1 cellular context compared by ENCODE assay signal in the genomic region with DNA sequence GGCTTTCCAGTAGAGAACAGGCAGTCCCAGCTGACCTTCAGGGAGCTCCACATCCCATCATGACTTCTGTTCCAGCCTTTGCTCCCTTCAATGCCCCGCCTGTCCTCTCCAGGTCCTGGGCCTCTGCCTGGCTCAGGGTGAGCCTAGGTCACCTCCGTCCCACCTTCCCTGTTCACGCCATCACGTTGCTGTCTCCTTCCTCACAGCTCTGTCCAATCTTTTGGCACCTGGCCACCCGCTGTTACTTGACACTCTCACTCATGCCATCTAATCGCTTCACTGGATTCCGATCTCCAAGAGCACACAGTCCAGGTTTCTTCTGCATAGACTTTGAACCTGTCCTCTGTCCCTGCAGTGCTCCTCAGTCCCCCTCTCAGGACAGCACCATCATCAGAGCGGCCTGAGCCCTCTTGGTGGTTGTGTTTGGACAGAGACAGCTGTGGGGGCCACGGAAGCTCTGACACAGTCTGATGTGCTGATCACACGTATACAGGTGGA.
TF ChIP-seq lines count a peak whose summit lies in the region.

No MANE protein-coding gene starts in this region.

TF ChIP-seq in HepG2, 621 proteins besides CTCF, POLR2A, EP300 and RAD21 (continued from another document and continues in another):
- TF ChIP-seq CSRNP2 (CRISPR knock-in tag; conservative IDR thresholded peaks at IDR 0.05; ENCODE audit: low read depth) (no peak; the same call in 1 of the 2 replicates), ZNF567 (CRISPR knock-in tag; IDR thresholded peaks at IDR 0.05; ENCODE audit: borderline replicate concordance) (no peak), ZNF773 (CRISPR knock-in tag; IDR thresholded peaks at IDR 0.05; ENCODE audit: borderline replicate concordance) (no peak), ZNF44 (CRISPR knock-in tag; IDR thresholded peaks at IDR 0.05) (peak; percentile 87; the same call in 1 of the 2 replicates), ZNF143 (CRISPR knock-in tag; IDR thresholded peaks at IDR 0.05) (peak; percentile 37; the same call in 1 of the 2 replicates), IRX3 (CRISPR knock-in tag; IDR thresholded peaks at IDR 0.05; ENCODE audit: borderline replicate concordance, low read depth) (no peak; the same call in 1 of the 2 replicates), PHF8 (CRISPR knock-in tag; IDR thresholded peaks at IDR 0.05) (no peak), EED (CRISPR knock-in tag; IDR thresholded peaks at IDR 0.05) (peak; percentile 89; the same call in 1 of the 2 replicates), NFE2L2 (IDR thresholded peaks at IDR 0.05; ENCODE audit: low read length) (no peak), MYPOP (CRISPR knock-in tag; IDR thresholded peaks at IDR 0.05) (no peak), MATR3 (CRISPR knock-in tag; IDR thresholded peaks at IDR 0.05) (no peak), ZNF160 (CRISPR knock-in tag; IDR thresholded peaks at IDR 0.05) (0 out of 2 replicates have a peak, but pooled peaks have one; percentile 13), PHF5A (CRISPR knock-in tag; IDR thresholded peaks at IDR 0.05; ENCODE audit: low read depth, unreplicated experiment) (no peak), KDM1A (CRISPR knock-in tag; IDR thresholded peaks at IDR 0.05) (peak; percentile 85; the same call in 1 of the 2 replicates), SNAI1 (CRISPR knock-in tag; IDR thresholded peaks at IDR 0.05; ENCODE audit: borderline replicate concordance) (no peak), ETS1 (CRISPR knock-in tag; IDR thresholded peaks at IDR 0.05) (no peak), SMARCC2 (IDR thresholded peaks at IDR 0.05) (no peak), ZNF713 (CRISPR knock-in tag; IDR thresholded peaks at IDR 0.05) (no peak), FIP1L1 (IDR thresholded peaks at IDR 0.05; ENCODE audit: borderline replicate concordance, insufficient read depth, low read depth, low read length) (no peak), FOXK1 (CRISPR knock-in tag; IDR thresholded peaks at IDR 0.05; ENCODE audit: borderline replicate concordance, low read depth) (peak; percentile 23; the same call in 1 of the 2 replicates), ZBTB8A (CRISPR knock-in tag; IDR thresholded peaks at IDR 0.05; ENCODE audit: borderline replicate concordance, low read depth) (no peak), CBX2 (IDR thresholded peaks at IDR 0.05; ENCODE audit: low read depth, low read length) (no peak), CBX2 (CRISPR knock-in tag; IDR thresholded peaks at IDR 0.05; ENCODE audit: low read depth) (no peak), TCF12 (IDR thresholded peaks at IDR 0.05) (no peak), TCF12 (CRISPR knock-in tag; IDR thresholded peaks at IDR 0.05) (no peak), RBM39 (IDR thresholded peaks at IDR 0.05; ENCODE audit: low read depth, low read length, poor library complexity, severe bottlenecking) (no peak), BORCS8-MEF2B (CRISPR knock-in tag; IDR thresholded peaks at IDR 0.05) (peak; percentile 80; the same call in 1 of the 2 replicates), ZNF614 (CRISPR knock-in tag; IDR thresholded peaks at IDR 0.05; ENCODE audit: borderline replicate concordance) (peak; percentile 86), CBFB (CRISPR knock-in tag; IDR thresholded peaks at IDR 0.05) (no peak; the same call in 1 of the 2 replicates), ZNF468 (CRISPR knock-in tag; IDR thresholded peaks at IDR 0.05) (no peak), SP5 (CRISPR knock-in tag; IDR thresholded peaks at IDR 0.05; ENCODE audit: borderline replicate concordance, low read depth) (no peak), SMAD1 (CRISPR knock-in tag; IDR thresholded peaks at IDR 0.05; ENCODE audit: borderline replicate concordance, low read depth) (peak; percentile 91; the same call in 1 of the 2 replicates), JARID2 (CRISPR knock-in tag; IDR thresholded peaks at IDR 0.05; ENCODE audit: insufficient replicate concordance) (no peak), HDAC6 (IDR thresholded peaks at IDR 0.05; ENCODE audit: low read depth, low read length) (no peak), HES4 (CRISPR knock-in tag; IDR thresholded peaks at IDR 0.05; ENCODE audit: borderline replicate concordance) (no peak), ZNF724P (CRISPR knock-in tag; IDR thresholded peaks at IDR 0.05; ENCODE audit: borderline replicate concordance) (0 out of 2 replicates have a peak, but pooled peaks have one; percentile 37), ZNF782 (CRISPR knock-in tag; IDR thresholded peaks at IDR 0.05; ENCODE audit: borderline replicate concordance) (no peak), PLSCR1 (CRISPR knock-in tag; IDR thresholded peaks at IDR 0.05; ENCODE audit: borderline replicate concordance) (no peak), ZNF205 (CRISPR knock-in tag; IDR thresholded peaks at IDR 0.05) (peak; percentile 77; the same call in 1 of the 2 replicates), HOXD1 (CRISPR knock-in tag; IDR thresholded peaks at IDR 0.05) (no peak), ZNF768 (CRISPR knock-in tag; IDR thresholded peaks at IDR 0.05) (peak; percentile 73; the same call in 1 of the 2 replicates), ZNF780A (CRISPR knock-in tag; IDR thresholded peaks at IDR 0.05) (peak; percentile 87), SMC3 (IDR thresholded peaks at IDR 0.05; ENCODE audit: low read length) (peak; percentile 31; the same call in 1 of the 2 replicates), FOXM1 (CRISPR knock-in tag; IDR thresholded peaks at IDR 0.05) (no peak), ZNF34 (CRISPR knock-in tag; IDR thresholded peaks at IDR 0.05; ENCODE audit: borderline replicate concordance) (no peak)
- TF ChIP-seq, protein P1, sequence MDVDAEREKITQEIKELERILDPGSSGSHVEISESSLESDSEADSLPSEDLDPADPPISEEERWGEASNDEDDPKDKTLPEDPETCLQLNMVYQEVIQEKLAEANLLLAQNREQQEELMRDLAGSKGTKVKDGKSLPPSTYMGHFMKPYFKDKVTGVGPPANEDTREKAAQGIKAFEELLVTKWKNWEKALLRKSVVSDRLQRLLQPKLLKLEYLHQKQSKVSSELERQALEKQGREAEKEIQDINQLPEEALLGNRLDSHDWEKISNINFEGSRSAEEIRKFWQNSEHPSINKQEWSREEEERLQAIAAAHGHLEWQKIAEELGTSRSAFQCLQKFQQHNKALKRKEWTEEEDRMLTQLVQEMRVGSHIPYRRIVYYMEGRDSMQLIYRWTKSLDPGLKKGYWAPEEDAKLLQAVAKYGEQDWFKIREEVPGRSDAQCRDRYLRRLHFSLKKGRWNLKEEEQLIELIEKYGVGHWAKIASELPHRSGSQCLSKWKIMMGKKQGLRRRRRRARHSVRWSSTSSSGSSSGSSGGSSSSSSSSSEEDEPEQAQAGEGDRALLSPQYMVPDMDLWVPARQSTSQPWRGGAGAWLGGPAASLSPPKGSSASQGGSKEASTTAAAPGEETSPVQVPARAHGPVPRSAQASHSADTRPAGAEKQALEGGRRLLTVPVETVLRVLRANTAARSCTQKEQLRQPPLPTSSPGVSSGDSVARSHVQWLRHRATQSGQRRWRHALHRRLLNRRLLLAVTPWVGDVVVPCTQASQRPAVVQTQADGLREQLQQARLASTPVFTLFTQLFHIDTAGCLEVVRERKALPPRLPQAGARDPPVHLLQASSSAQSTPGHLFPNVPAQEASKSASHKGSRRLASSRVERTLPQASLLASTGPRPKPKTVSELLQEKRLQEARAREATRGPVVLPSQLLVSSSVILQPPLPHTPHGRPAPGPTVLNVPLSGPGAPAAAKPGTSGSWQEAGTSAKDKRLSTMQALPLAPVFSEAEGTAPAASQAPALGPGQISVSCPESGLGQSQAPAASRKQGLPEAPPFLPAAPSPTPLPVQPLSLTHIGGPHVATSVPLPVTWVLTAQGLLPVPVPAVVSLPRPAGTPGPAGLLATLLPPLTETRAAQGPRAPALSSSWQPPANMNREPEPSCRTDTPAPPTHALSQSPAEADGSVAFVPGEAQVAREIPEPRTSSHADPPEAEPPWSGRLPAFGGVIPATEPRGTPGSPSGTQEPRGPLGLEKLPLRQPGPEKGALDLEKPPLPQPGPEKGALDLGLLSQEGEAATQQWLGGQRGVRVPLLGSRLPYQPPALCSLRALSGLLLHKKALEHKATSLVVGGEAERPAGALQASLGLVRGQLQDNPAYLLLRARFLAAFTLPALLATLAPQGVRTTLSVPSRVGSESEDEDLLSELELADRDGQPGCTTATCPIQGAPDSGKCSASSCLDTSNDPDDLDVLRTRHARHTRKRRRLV (CRISPR knock-in tag; IDR thresholded peaks at IDR 0.05) = no peak
- TF ChIP-seq, protein P2, sequence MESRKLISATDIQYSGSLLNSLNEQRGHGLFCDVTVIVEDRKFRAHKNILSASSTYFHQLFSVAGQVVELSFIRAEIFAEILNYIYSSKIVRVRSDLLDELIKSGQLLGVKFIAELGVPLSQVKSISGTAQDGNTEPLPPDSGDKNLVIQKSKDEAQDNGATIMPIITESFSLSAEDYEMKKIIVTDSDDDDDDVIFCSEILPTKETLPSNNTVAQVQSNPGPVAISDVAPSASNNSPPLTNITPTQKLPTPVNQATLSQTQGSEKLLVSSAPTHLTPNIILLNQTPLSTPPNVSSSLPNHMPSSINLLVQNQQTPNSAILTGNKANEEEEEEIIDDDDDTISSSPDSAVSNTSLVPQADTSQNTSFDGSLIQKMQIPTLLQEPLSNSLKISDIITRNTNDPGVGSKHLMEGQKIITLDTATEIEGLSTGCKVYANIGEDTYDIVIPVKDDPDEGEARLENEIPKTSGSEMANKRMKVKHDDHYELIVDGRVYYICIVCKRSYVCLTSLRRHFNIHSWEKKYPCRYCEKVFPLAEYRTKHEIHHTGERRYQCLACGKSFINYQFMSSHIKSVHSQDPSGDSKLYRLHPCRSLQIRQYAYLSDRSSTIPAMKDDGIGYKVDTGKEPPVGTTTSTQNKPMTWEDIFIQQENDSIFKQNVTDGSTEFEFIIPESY (CRISPR knock-in tag; IDR thresholded peaks at IDR 0.05) = no peak
- TF ChIP-seq, protein P3, sequence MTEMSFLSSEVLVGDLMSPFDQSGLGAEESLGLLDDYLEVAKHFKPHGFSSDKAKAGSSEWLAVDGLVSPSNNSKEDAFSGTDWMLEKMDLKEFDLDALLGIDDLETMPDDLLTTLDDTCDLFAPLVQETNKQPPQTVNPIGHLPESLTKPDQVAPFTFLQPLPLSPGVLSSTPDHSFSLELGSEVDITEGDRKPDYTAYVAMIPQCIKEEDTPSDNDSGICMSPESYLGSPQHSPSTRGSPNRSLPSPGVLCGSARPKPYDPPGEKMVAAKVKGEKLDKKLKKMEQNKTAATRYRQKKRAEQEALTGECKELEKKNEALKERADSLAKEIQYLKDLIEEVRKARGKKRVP (CRISPR knock-in tag; IDR thresholded peaks at IDR 0.05) = peak in 1 of 2 experiments; percentile 45; a peak in 1 of 4 replicates
- TF ChIP-seq, protein P4, sequence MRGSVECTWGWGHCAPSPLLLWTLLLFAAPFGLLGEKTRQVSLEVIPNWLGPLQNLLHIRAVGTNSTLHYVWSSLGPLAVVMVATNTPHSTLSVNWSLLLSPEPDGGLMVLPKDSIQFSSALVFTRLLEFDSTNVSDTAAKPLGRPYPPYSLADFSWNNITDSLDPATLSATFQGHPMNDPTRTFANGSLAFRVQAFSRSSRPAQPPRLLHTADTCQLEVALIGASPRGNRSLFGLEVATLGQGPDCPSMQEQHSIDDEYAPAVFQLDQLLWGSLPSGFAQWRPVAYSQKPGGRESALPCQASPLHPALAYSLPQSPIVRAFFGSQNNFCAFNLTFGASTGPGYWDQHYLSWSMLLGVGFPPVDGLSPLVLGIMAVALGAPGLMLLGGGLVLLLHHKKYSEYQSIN (CRISPR knock-in tag; IDR thresholded peaks at IDR 0.05; ENCODE audit: borderline replicate concordance) = no peak
